8 cellular contexts compared by ENCODE assay signal in the genomic region with DNA sequence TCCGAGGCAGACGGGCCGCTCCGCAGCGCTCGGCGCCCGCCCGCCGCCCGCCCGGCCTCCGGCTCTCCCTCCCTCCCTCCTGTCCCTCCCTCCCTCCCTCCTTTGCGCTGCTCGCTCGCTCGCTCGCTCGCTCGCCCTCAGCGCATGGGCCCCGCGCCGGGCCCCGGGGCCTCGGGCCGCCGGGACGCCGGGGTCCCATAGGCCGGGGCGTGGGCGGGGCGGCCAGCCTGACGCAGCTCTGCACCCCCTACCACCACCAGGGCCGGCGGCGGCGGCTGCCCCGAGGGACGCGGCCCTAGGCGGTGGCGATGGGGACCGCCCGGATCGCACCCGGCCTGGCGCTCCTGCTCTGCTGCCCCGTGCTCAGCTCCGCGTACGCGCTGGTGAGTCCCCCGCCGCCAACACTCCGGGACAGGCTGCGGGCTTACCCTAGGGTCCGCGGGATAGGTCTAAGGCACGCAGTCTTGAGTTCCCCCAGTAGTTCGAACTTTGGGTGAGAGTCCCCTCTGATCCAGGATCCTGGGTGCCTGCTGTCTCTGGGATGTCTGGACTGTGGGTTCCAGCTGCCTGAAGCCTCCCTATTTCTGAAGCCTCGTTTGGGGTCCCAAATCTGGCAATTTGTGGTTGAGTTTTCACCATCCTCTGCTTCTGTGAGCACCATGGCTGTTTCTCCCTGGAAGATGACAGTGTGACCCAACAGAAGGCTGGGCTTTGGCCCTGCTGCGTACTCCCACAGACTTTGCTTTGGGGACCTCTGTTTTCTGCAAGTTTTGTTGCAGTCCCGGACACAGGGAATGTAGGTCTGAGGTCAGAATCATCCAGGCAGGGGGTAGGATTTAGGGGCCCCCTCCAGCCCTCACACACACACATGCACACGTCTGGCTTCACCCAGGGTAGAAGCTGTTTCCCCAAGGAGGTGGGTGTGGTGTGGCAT. TPM values are rescaled to one million over a fixed set of nuclear protein-coding genes. Genes with fewer than 3 reads are reported as not detected.
A peak's percentile ranks its signal among the peaks of the same experiment; 100 is the strongest.
DNase-seq lines count a peak whose midpoint lies in the region; ATAC-seq and TF ChIP-seq lines count a peak whose summit lies in the region.

No MANE protein-coding gene starts in this region.

- H3K4me3 ChIP-seq in breast epithelium: peak overlapping the region; percentile 50 to 73 (median 64)
- H3K4me3 ChIP-seq in astrocyte of the cerebellum (ENCODE audit: low read depth, low read length): peak overlapping the region; percentile 19
- peak overlapping the region; percentile 58 for H3K4me3 ChIP-seq in upper lobe of right lung

- no peaks in the 10 kb centered on the region for H3K9me3 Mint-ChIP-seq in MCF 10A (ENCODE audit: unreplicated experiment)

- POLR2A ChIA-PET in MCF 10A (lab: Yijun Ruan, JAX): no interaction called here

- H3K4me3 Mint-ChIP-seq in MCF 10A (ENCODE audit: unreplicated experiment): no peak overlapping the region

- CTCF ChIA-PET in MCF 10A (lab: Yijun Ruan, JAX): interaction anchor here (0.6 kb wide), 1 partner anchor 1031 kb away, joined by 4 read pairs; no protein-coding TSS in a partner anchor

- no peaks in the 10 kb centered on the region for H3K36me3 Mint-ChIP-seq in MCF 10A (ENCODE audit: insufficient read depth, unreplicated experiment)

- H3K27me3 ChIP-seq in breast epithelium (peaks cover 0 to 20% of the 10 kb centered on the region in 2 donors), upper lobe of right lung (peaks cover 36% of the 10 kb centered on the region)

- no peaks in the 10 kb centered on the region for H3K4me1 Mint-ChIP-seq in MCF 10A (ENCODE audit: insufficient read depth, unreplicated experiment)

- BruUV-seq in MCF 10A (replicated peaks; lab: Mats Ljungman, UMichigan): no TSS peak

- in situ Hi-C loops in astrocyte of the cerebellum (cut with HindIII; ENCODE audit: low sequenced_read_pairs): no loop called here
- in situ Hi-C loops in G401 (cut with HindIII; ENCODE audit: low sequenced_read_pairs): no loop called here

- H3K27ac Mint-ChIP-seq in MCF 10A (ENCODE audit: low read depth, unreplicated experiment): no peak overlapping the region

- H3K9me3 ChIP-seq in breast epithelium: no peaks in the 10 kb centered on the region
- H3K9me3 ChIP-seq in upper lobe of right lung: no peaks in the 10 kb centered on the region

- TF ChIP-seq CTCF in breast epithelium (IDR thresholded peaks at IDR 0.05) (no peak), MCF 10A (IDR thresholded peaks at IDR 0.05; ENCODE audit: unreplicated experiment) (no peak), astrocyte of the cerebellum (IDR thresholded peaks at IDR 0.05; ENCODE audit: low read depth, low read length, missing control alignments) (no peak), upper lobe of right lung (IDR thresholded peaks at IDR 0.05) (no peak)

- DNase-seq in breast epithelium (ENCODE audit: low spot score in 2 of 2) (no peak), MCF 10A (ENCODE audit: unreplicated experiment) (no peak), astrocyte of the cerebellum (ENCODE audit: low read depth) (no peak), left lobe of liver (ENCODE audit: low spot score) (no peak), upper lobe of right lung (no peak), NCI-H2171 treated with DMSO at 0.1 percent for 48 hours (lab: John Stamatoyannopoulos, UW) (no peak), G401 (ENCODE audit: low spot score) (no peak)
- DNase-seq in effector CD8-positive, alpha-beta T cell (lab: John Stamatoyannopoulos, UW): no peak

- H3K27me3 Mint-ChIP-seq in MCF 10A (ENCODE audit: insufficient read depth, unreplicated experiment): peaks cover 37% of the 10 kb centered on the region

- H3K27ac ChIP-seq in breast epithelium: peak overlapping the region in 1 of 2 donors; percentile 44
- H3K27ac ChIP-seq in upper lobe of right lung: peak overlapping the region; percentile 79

- intact Hi-C loops in breast epithelium (cut with DNase I; ENCODE audit: low total_unique reads) (loop anchor here (5.0 kb wide), 1 partner anchor 99 kb away; no protein-coding TSS in a partner anchor), MCF 10A (cut with micrococcal nuclease) (no loop called here), upper lobe of right lung (cut with DNase I) (no loop called here)

- H3K4me1 ChIP-seq in breast epithelium: peaks cover 0 to 2% of the 10 kb centered on the region in 2 donors
- peaks cover 12% of the 10 kb centered on the region for H3K4me1 ChIP-seq in upper lobe of right lung

- no peak for TF ChIP-seq POLR2A in breast epithelium (IDR thresholded peaks at IDR 0.05)

- peak; percentile 72 for ATAC-seq in left lobe of liver
- ATAC-seq in upper lobe of right lung: peak; percentile 50

- H3K36me3 ChIP-seq in breast epithelium: no peaks in the 10 kb centered on the region
- H3K36me3 ChIP-seq in upper lobe of right lung: no peaks in the 10 kb centered on the region

RNA-seq across cellular contexts. Expression of a gene that starts 6.0 kb away (rescaled TPM):
- total RNA-seq in breast epithelium (10 to 100 TPM in 2 of 3 donors, 1 to 10 TPM in 1; 4.7 to 38.2 (median 13.4) TPM), MCF 10A (2022) (not detected in 2 replicates), left lobe of liver (24.6 TPM), upper lobe of right lung (14.9 TPM)
- 14.8 and 23.6 TPM in 2 replicates for total RNA-seq in G401 (2014; rRNA removed; shearing (Covaris generic))

RNA-seq across cellular contexts. Expression of a gene that starts 20.3 kb away (rescaled TPM):
- total RNA-seq in breast epithelium: 1 to 10 TPM; 5.9 to 8.5 (median 6.2) TPM
- total RNA-seq in MCF 10A (2022): not detected in 2 replicates
- total RNA-seq in left lobe of liver: 1.4 TPM
- total RNA-seq in upper lobe of right lung: 3.8 TPM
- total RNA-seq in G401 (2014; rRNA removed; shearing (Covaris generic)): 5.8 and 7.4 TPM in 2 replicates
